11 cellular contexts compared by ENCODE assay signal in genomic region chr3:5138214-5138981, GRCh38. TPM values are rescaled to one million over a fixed set of nuclear protein-coding genes. Genes with fewer than 3 reads are reported as not detected.
DNase-seq lines count a peak whose midpoint lies in the region; ATAC-seq, FAIRE-seq and TF ChIP-seq lines count a peak whose summit lies in the region.
"Had no signal": no experiment of that assay in that cellular context is flagged by ENCODE, and none has a peak within 500 bp of the region (broad histone marks: within the 10 kb centered on the region; RNA-seq: fewer than 3 reads in every experiment).

No MANE protein-coding gene starts in this region.

- DNase-seq in A549 (ENCODE audit: low read depth in 1 of 2, low spot score in 1 of 2) (no peak), amniotic epithelial cell (ENCODE audit: low read depth) (peak; percentile 72), lower lobe of right lung (no peak), AML-193 (lab: John Stamatoyannopoulos, UW) (no peak), iPS-NIHi11 (ENCODE audit: low spot score) (no peak)
- DNase-seq: MV-4-11, transverse colon had no signal

- no peak for FAIRE-seq in A549 (lab: Jason Lieb, UNC)

- peaks cover 37% of the 10 kb centered on the region for H3K4me1 ChIP-seq in A549
- H3K4me1 ChIP-seq in lower lobe of right lung, result peaks cover 76% of the 10 kb centered on the region

- H3K9me3 ChIP-seq in A549 (no peaks in the 10 kb centered on the region), lower lobe of right lung (no peaks in the 10 kb centered on the region)
- H3K9me3 ChIP-seq: transverse colon had no signal

- no peak for TF ChIP-seq RAD21 in A549 (conservative IDR thresholded peaks at IDR 0.05 in 1 of 2, IDR thresholded peaks at IDR 0.05 in 1 of 2)

- intact Hi-C loops in lower lobe of right lung (cut with DNase I), result no loop called here

- WGBS in A549 (ENCODE audit: missing lambda C conversion rate), result 53% methylated on average over 5 of the region's 5 CpGs

- ATAC-seq in A549 (no peak; a peak in 1 of 6 replicates), GM19351 (IDR thresholded peaks at IDR 0.05; ENCODE audit: unreplicated experiment) (peak; percentile 24), lower lobe of right lung (peak; percentile 67 to 78), HG03520 (IDR thresholded peaks at IDR 0.05; ENCODE audit: unreplicated experiment) (no peak), HG03139 (IDR thresholded peaks at IDR 0.05; ENCODE audit: unreplicated experiment) (no peak)

- no peak overlapping the region for H3K27ac ChIP-seq in A549
- H3K27ac ChIP-seq in lower lobe of right lung, result peak overlapping the region; percentile 28

- H3K36me3 ChIP-seq in lower lobe of right lung, result no peaks in the 10 kb centered on the region
- H3K36me3 ChIP-seq: transverse colon had no signal

- TF ChIP-seq EP300 in A549 (IDR thresholded peaks at IDR 0.05), result no peak

- H3K4me2 ChIP-seq in A549, result peak overlapping the region; percentile 1

- CTCF ChIA-PET in A549 (lab: Yijun Ruan, JAX), result interaction anchor here (1.9 kb wide), 1 partner anchor 426 kb away, joined by 5 read pairs; no protein-coding TSS in a partner anchor

- TF ChIP-seq POLR2A in A549 (IDR thresholded peaks at IDR 0.05; ENCODE audit: low read length), result no peak

- H3K27me3 ChIP-seq in lower lobe of right lung (ENCODE audit: low read depth), result no peaks in the 10 kb centered on the region
- H3K27me3 ChIP-seq: transverse colon had no signal

- H3K4me3 ChIP-seq in A549 (no peak overlapping the region), lower lobe of right lung (no peak overlapping the region)
- H3K4me3 ChIP-seq: skin epidermis, transverse colon had no signal

- POLR2A ChIA-PET in A549 (lab: Yijun Ruan, JAX), result no interaction called here

- TF ChIP-seq CTCF in A549 (IDR thresholded peaks at IDR 0.05), result no peak
- no peak for TF ChIP-seq CTCF in lower lobe of right lung (IDR thresholded peaks at IDR 0.05)

TF ChIP-seq in A549, 52 proteins besides CTCF, POLR2A, EP300 and RAD21:
- TF ChIP-seq MAZ (IDR thresholded peaks at IDR 0.05; ENCODE audit: borderline replicate concordance, low read depth, low read length), result no peak
- no peak for TF ChIP-seq TFCP2L1 (CRISPR knock-in tag; IDR thresholded peaks at IDR 0.05)
- no peak for TF ChIP-seq NFE2L2 (conservative IDR thresholded peaks at IDR 0.05; ENCODE audit: low read length)
- no peak for TF ChIP-seq TP53 (CRISPR knock-in tag; IDR thresholded peaks at IDR 0.05)
- TF ChIP-seq ELK1 (IDR thresholded peaks at IDR 0.05; ENCODE audit: low read depth, low read length), result no peak
- no peak for TF ChIP-seq ZFP36 (IDR thresholded peaks at IDR 0.05; ENCODE audit: borderline replicate concordance, partially characterized antibody)
- TF ChIP-seq ZNF302 (CRISPR knock-in tag; IDR thresholded peaks at IDR 0.05), result no peak
- TF ChIP-seq RFX5 (IDR thresholded peaks at IDR 0.05), result no peak
- no peak for TF ChIP-seq HMGXB4 (CRISPR knock-in tag; IDR thresholded peaks at IDR 0.05; ENCODE audit: borderline replicate concordance)
- TF ChIP-seq CBX8 (IDR thresholded peaks at IDR 0.05), result no peak
- TF ChIP-seq CHD4 (IDR thresholded peaks at IDR 0.05; ENCODE audit: borderline replicate concordance), result no peak
- no peak for TF ChIP-seq FOXS1 (CRISPR knock-in tag; IDR thresholded peaks at IDR 0.05)
- TF ChIP-seq GATA3 (IDR thresholded peaks at IDR 0.05; ENCODE audit: borderline replicate concordance), result no peak
- no peak for TF ChIP-seq HOXA7 (CRISPR knock-in tag; IDR thresholded peaks at IDR 0.05)
- TF ChIP-seq HOXB5 (CRISPR knock-in tag; IDR thresholded peaks at IDR 0.05), result no peak
- TF ChIP-seq FOSB (CRISPR knock-in tag; IDR thresholded peaks at IDR 0.05), result no peak
- no peak for TF ChIP-seq SREBF2 (IDR thresholded peaks at IDR 0.05)
- TF ChIP-seq CHD2 (IDR thresholded peaks at IDR 0.05; ENCODE audit: low read length, partially characterized antibody), result no peak

RNA-seq across cellular contexts. Expression of gene ARL8B, which starts 16.3 kb away (rescaled TPM):
- polyA plus RNA-seq in A549 (2011; rRNA removed), result 51.2 and 85.3 TPM in 2 replicates
- 22.2 and 27.9 TPM in 2 replicates for polyA plus RNA-seq in A549 (2012; cell fraction: cytosol; rRNA removed)
- 16.9 and 25.4 TPM in 2 replicates for polyA plus RNA-seq in A549 (2012; cell fraction: nucleus; rRNA removed)
- polyA plus RNA-seq in A549 (2017; fragmentation: RNase III; extraction: RNeasy Plus Mini Kit Qiagen cat#74134 plus additional on column Dnase treatment), result 49.5 to 51.7 TPM (median 50.4 TPM) in 3 replicates
- polyA minus RNA-seq in A549 (2011; rRNA and poly(A)+ RNA removed), result 10.4 and 12.4 TPM in 2 replicates
- total RNA-seq in lower lobe of right lung, result 90.6 TPM

RNA-seq across cellular contexts. Expression of gene EDEM1, which starts 49.1 kb away (rescaled TPM):
- polyA plus RNA-seq in A549 (2011; rRNA removed), result 39.4 and 40.9 TPM in 2 replicates
- 9.2 and 11.9 TPM in 2 replicates for polyA plus RNA-seq in A549 (2012; cell fraction: cytosol; rRNA removed)
- polyA plus RNA-seq in A549 (2012; cell fraction: nucleus; rRNA removed), result 10.8 and 12.4 TPM in 2 replicates
- 15.2 to 16.8 TPM (median 16.3 TPM) in 3 replicates for polyA plus RNA-seq in A549 (2017; fragmentation: RNase III; extraction: RNeasy Plus Mini Kit Qiagen cat#74134 plus additional on column Dnase treatment)
- 40.9 and 43.8 TPM in 2 replicates for polyA minus RNA-seq in A549 (2011; rRNA and poly(A)+ RNA removed)
- total RNA-seq in lower lobe of right lung, result 76.5 TPM

Comparison
In these comparisons a context has a peak if more than half of its experiments do, and no peak if none do; other contexts are left out.
1. ATAC-seq: peak in GM19351 (single experiment) and lower lobe of right lung (2 of 2); none in A549 (0 of 2), HG03520 (single experiment) and HG03139 (single experiment).